In genomic region chr3:127747751-127748521, GRCh38 we compare ENCODE assay signal across 8 cellular contexts.
DNase-seq lines count a peak whose midpoint lies in the region; ATAC-seq and TF ChIP-seq lines count a peak whose summit lies in the region.

No MANE protein-coding gene starts in this region.

- H3K9me3 ChIP-seq in GM23248 (ENCODE audit: low read depth), result no peaks in the 10 kb centered on the region
- H3K9me3 ChIP-seq in PC-9 (ENCODE audit: insufficient read depth, low read depth), result no peaks in the 10 kb centered on the region
- H3K9me3 ChIP-seq in skeletal muscle satellite cell (replicated peaks; ENCODE audit: low read length), result no peaks in the 10 kb centered on the region

- peaks cover 46% of the 10 kb centered on the region for H3K4me1 ChIP-seq in GM23248 (ENCODE audit: insufficient read depth)
- H3K4me1 ChIP-seq in PC-9 (replicated peaks; ENCODE audit: insufficient read depth), result peaks cover 73% of the 10 kb centered on the region
- H3K4me1 ChIP-seq in skeletal muscle satellite cell (ENCODE audit: control insufficient read depth, insufficient read depth, low read length), result peaks cover 77% of the 10 kb centered on the region

- CTCF ChIA-PET in PC-9 (lab: Charles Lee), result interaction anchor here (0.6 to 1.2 kb wide), 6 partner anchors 43 to 211 kb away, joined by 3 to 5 read pairs (median 3); no protein-coding TSS in a partner anchor

- in situ Hi-C loops in GM23248 (cut with MboI), result no loop called here

- H3K9ac ChIP-seq in GM23248 (peak overlapping the region; percentile 54), skeletal muscle satellite cell (ENCODE audit: low read depth, low read length) (peak overlapping the region; percentile 64)

- H3K36me3 ChIP-seq in GM23248 (ENCODE audit: low read depth) (no peaks in the 10 kb centered on the region), PC-9 (ENCODE audit: low read depth) (no peaks in the 10 kb centered on the region), skeletal muscle satellite cell (ENCODE audit: insufficient read depth, low read length) (peaks cover 4% of the 10 kb centered on the region)

- BruUV-seq in PC-9 (replicated peaks; lab: Mats Ljungman, UMichigan), result no TSS peak

- no peaks in the 10 kb centered on the region for H3K27me3 ChIP-seq in GM23248 (replicated peaks; ENCODE audit: insufficient read depth)
- no peaks in the 10 kb centered on the region for H3K27me3 ChIP-seq in PC-9 (ENCODE audit: insufficient read depth, low read depth)
- H3K27me3 ChIP-seq in skeletal muscle satellite cell (ENCODE audit: control insufficient read depth, insufficient read depth, low read length), result no peaks in the 10 kb centered on the region

- H3K79me2 ChIP-seq in GM23248 (ENCODE audit: insufficient read depth), result 0 out of 2 replicates have a peak, but pooled peaks cover 5% of the 10 kb centered on the region
- peaks cover 18% of the 10 kb centered on the region for H3K79me2 ChIP-seq in PC-9 (ENCODE audit: low read depth)

- H3K9me2 ChIP-seq in GM23248 (ENCODE audit: insufficient read depth) (no peaks in the 10 kb centered on the region), PC-9 (ENCODE audit: insufficient read depth) (no peaks in the 10 kb centered on the region)

- POLR2A ChIA-PET in PC-9 (lab: Charles Lee; ENCODE audit: unreplicated experiment), result interaction anchor here (0.6 to 1.3 kb wide), 6 partner anchors 12 to 810 kb away, joined by 3 to 12 read pairs (median 6); no protein-coding TSS in a partner anchor

- DNase-seq in GM23248 (peak; percentile 97), PC-9 (peak; percentile 95 to 97), foreskin fibroblast (peak; percentile 94 to 95), cerebellum (ENCODE audit: low spot score) (no peak), occipital lobe (lab: John Stamatoyannopoulos, UW) (no peak)

- ATAC-seq in HG02885 (IDR thresholded peaks at IDR 0.05; ENCODE audit: poor library complexity, unreplicated experiment) (no peak), GM19035 (IDR thresholded peaks at IDR 0.05; ENCODE audit: unreplicated experiment) (no peak)

- intact Hi-C loops in PC-9 (cut with micrococcal nuclease; ENCODE audit: unreplicated experiment), result loop anchor here (1.0 to 5.0 kb wide), 7 partner anchors 20 to 157 kb away; partner anchors contain the start of genes ABTB1 and TPRA1

- TF ChIP-seq CTCF in PC-9 (conservative IDR thresholded peaks at IDR 0.05) (peak; percentile 69), foreskin fibroblast (IDR thresholded peaks at IDR 0.05; ENCODE audit: low read depth, low read length) (peak; percentile 10)

- H2AFZ ChIP-seq in GM23248 (no peak overlapping the region), PC-9 (0 out of 2 replicates have a peak overlapping the region, but pooled peaks have one; percentile 50)

- H3K4me3 ChIP-seq in GM23248 (no peak overlapping the region), PC-9 (0 out of 2 replicates have a peak overlapping the region, but pooled peaks have one; percentile 6), foreskin fibroblast (ENCODE audit: low read depth in 1 of 2, low read length in 2 of 2) (no peak overlapping the region), skeletal muscle satellite cell (ENCODE audit: low read length) (peak overlapping the region; percentile 16)

- peak overlapping the region; percentile 37 for H3K4me2 ChIP-seq in GM23248 (ENCODE audit: unreplicated experiment)
- H3K4me2 ChIP-seq in PC-9, result peak overlapping the region; percentile 71
- peak overlapping the region; percentile 48 for H3K4me2 ChIP-seq in skeletal muscle satellite cell (ENCODE audit: low read length)

- H3F3A ChIP-seq in GM23248 (ENCODE audit: insufficient read depth) (peaks cover 67% of the 10 kb centered on the region), PC-9 (ENCODE audit: insufficient read depth, low read depth) (peaks cover 62% of the 10 kb centered on the region)

- H3K27ac ChIP-seq in GM23248 (peak overlapping the region; percentile 77), PC-9 (peak overlapping the region; percentile 91)

- H4K20me1 ChIP-seq in GM23248 (ENCODE audit: insufficient read depth) (no peaks in the 10 kb centered on the region), PC-9 (ENCODE audit: insufficient read depth) (no peaks in the 10 kb centered on the region)

- 14 to 18% methylated on average over 16 of the region's 16 CpGs for WGBS in GM23248 (ENCODE audit: low coverage in 1 of 2, low lambda C conversion rate in 2 of 2, missing lambda C conversion rate in 2 of 2), 2 experiments

Comparison
In these comparisons a context has a peak if more than half of its experiments do, and no peak if none do; other contexts are left out.
1. DNase-seq: peak in GM23248 (single experiment), PC-9 (2 of 2) and foreskin fibroblast (2 of 2); none in cerebellum (single experiment) and occipital lobe (single experiment).
2. H3K4me3 ChIP-seq: peak in PC-9 (single experiment) and skeletal muscle satellite cell (single experiment); none in GM23248 (single experiment) and foreskin fibroblast (0 of 2).
3. Peak in every context shown above with its lines, with median percentiles within 50 percentile points of each other: H3K4me2 ChIP-seq.